12 cellular contexts compared by ENCODE assay signal in genomic region chr2:74850816-74851566, GRCh38. TPM values are rescaled to one million over a fixed set of nuclear protein-coding genes. Genes with fewer than 3 reads are reported as not detected.
DNase-seq lines count a peak whose midpoint lies in the region; ATAC-seq and TF ChIP-seq lines count a peak whose summit lies in the region.
"Had no signal": no experiment of that assay in that cellular context is flagged by ENCODE, and none has a peak within 500 bp of the region (broad histone marks: within the 10 kb centered on the region; RNA-seq: fewer than 3 reads in every experiment).

No MANE protein-coding gene starts in this region.

- no peaks in the 10 kb centered on the region for H3K9me3 Mint-ChIP-seq in T-helper 1 cell treated with Interleukin-12 subunit alpha and Interleukin-12 subunit beta and Interleukin-4 antibody, amounts not matched to agents 30 μg/mL and 1 μg/mL, for 36 hours
- H3K9me3 Mint-ChIP-seq in stimulated activated effector memory CD8-positive, alpha-beta T cell treated with anti-CD3 and anti-CD28 coated beads, Interleukin-12 subunit alpha, Interleukin-12 subunit beta, amount 100 ng/mL, for 72 hours, result no peaks in the 10 kb centered on the region

- H3K27ac ChIP-seq in PC-9, result peak overlapping the region; percentile 83

- H3K4me2 ChIP-seq in PC-9, result peak overlapping the region; percentile 72

- TSS peak; percentile 33 for BruUV-seq in PC-9 (replicated peaks; lab: Mats Ljungman, UMichigan)

- peaks cover 50% of the 10 kb centered on the region for H3K4me1 Mint-ChIP-seq in T-helper 1 cell treated with Interleukin-12 subunit alpha and Interleukin-12 subunit beta and Interleukin-4 antibody, amounts not matched to agents 30 μg/mL and 1 μg/mL, for 36 hours (ENCODE audit: low read depth)
- peaks cover 39% of the 10 kb centered on the region for H3K4me1 Mint-ChIP-seq in stimulated activated effector memory CD8-positive, alpha-beta T cell treated with anti-CD3 and anti-CD28 coated beads, Interleukin-12 subunit alpha, Interleukin-12 subunit beta, amount 100 ng/mL, for 72 hours

- H3K27me3 Mint-ChIP-seq in T-helper 1 cell treated with Interleukin-12 subunit alpha and Interleukin-12 subunit beta and Interleukin-4 antibody, amounts not matched to agents 30 μg/mL and 1 μg/mL, for 36 hours (ENCODE audit: low read depth), result no peaks in the 10 kb centered on the region

- H3K36me3 ChIP-seq in PC-9 (ENCODE audit: low read depth), result peaks cover 15% of the 10 kb centered on the region; the same call in 1 of the 2 replicates

- H3K9me3 ChIP-seq in PC-9 (ENCODE audit: insufficient read depth, low read depth), result no peaks in the 10 kb centered on the region

- DNase-seq in T-helper 1 cell (no peak), PC-9 (peak; percentile 64 to 95), fibroblast of the aortic adventitia (ENCODE audit: low read depth) (peak; percentile 44)
- DNase-seq in stimulated activated effector memory CD8-positive, alpha-beta T cell treated with anti-CD3 and anti-CD28 coated beads, Interleukin-12 subunit alpha, Interleukin-12 subunit beta, amount 100 ng/mL, for 72 hours (ENCODE audit: low spot score in 2 of 2), result no peak
- no peak for DNase-seq in stimulated activated CD4-positive, alpha-beta T cell treated with anti-CD3 and anti-CD28 coated beads, Interleukin-2, amount 100 ng/mL, for 24 hours
- DNase-seq: GF-D8, KBM-7, left cardiac atrium, NCI-H524 treated with DMSO at 0.1 percent for 48 hours had no signal

- CTCF ChIA-PET in PC-9 (lab: Charles Lee), result no interaction called here

- H4K20me1 ChIP-seq in PC-9 (ENCODE audit: insufficient read depth), result no peaks in the 10 kb centered on the region

- H3F3A ChIP-seq in PC-9 (ENCODE audit: insufficient read depth, low read depth), result peaks cover 55% of the 10 kb centered on the region

- peaks cover 11% of the 10 kb centered on the region for H3K36me3 Mint-ChIP-seq in T-helper 1 cell treated with Interleukin-12 subunit alpha and Interleukin-12 subunit beta and Interleukin-4 antibody, amounts not matched to agents 30 μg/mL and 1 μg/mL, for 36 hours (ENCODE audit: low read depth)
- peaks cover 41% of the 10 kb centered on the region for H3K36me3 Mint-ChIP-seq in stimulated activated effector memory CD8-positive, alpha-beta T cell treated with anti-CD3 and anti-CD28 coated beads, Interleukin-12 subunit alpha, Interleukin-12 subunit beta, amount 100 ng/mL, for 72 hours

- peak overlapping the region; percentile 11; the same call in 1 of the 2 replicates for H3K4me3 ChIP-seq in PC-9
- no peak overlapping the region for H3K4me3 ChIP-seq in fibroblast of the aortic adventitia (ENCODE audit: low read depth, low read length)

- intact Hi-C loops in PC-9 (cut with micrococcal nuclease; ENCODE audit: unreplicated experiment), result loop anchor here (2.0 kb wide), 1 partner anchor 16 kb away; the partner anchor contains the start of gene HK2

- no peak for TF ChIP-seq CTCF in PC-9 (conservative IDR thresholded peaks at IDR 0.05)
- TF ChIP-seq CTCF in fibroblast of the aortic adventitia (IDR thresholded peaks at IDR 0.05; ENCODE audit: insufficient read depth, low read length), result no peak

- no peak overlapping the region for H3K4me3 Mint-ChIP-seq in T-helper 1 cell treated with Interleukin-12 subunit alpha and Interleukin-12 subunit beta and Interleukin-4 antibody, amounts not matched to agents 30 μg/mL and 1 μg/mL, for 36 hours
- no peak overlapping the region for H3K4me3 Mint-ChIP-seq in stimulated activated effector memory CD8-positive, alpha-beta T cell treated with anti-CD3 and anti-CD28 coated beads, Interleukin-12 subunit alpha, Interleukin-12 subunit beta, amount 100 ng/mL, for 72 hours

- peak overlapping the region; percentile 45 for H3K27ac Mint-ChIP-seq in T-helper 1 cell treated with Interleukin-12 subunit alpha and Interleukin-12 subunit beta and Interleukin-4 antibody, amounts not matched to agents 30 μg/mL and 1 μg/mL, for 36 hours
- peak overlapping the region; percentile 49 for H3K27ac Mint-ChIP-seq in stimulated activated effector memory CD8-positive, alpha-beta T cell treated with anti-CD3 and anti-CD28 coated beads, Interleukin-12 subunit alpha, Interleukin-12 subunit beta, amount 100 ng/mL, for 72 hours

- peaks cover 82% of the 10 kb centered on the region for H3K79me2 ChIP-seq in PC-9 (ENCODE audit: low read depth)

- no peak for ATAC-seq in stimulated activated effector memory CD8-positive, alpha-beta T cell treated with anti-CD3 and anti-CD28 coated beads, Interleukin-12 subunit alpha, Interleukin-12 subunit beta, amount 100 ng/mL, for 72 hours
- ATAC-seq in GM21360 (IDR thresholded peaks at IDR 0.05; ENCODE audit: unreplicated experiment), result no peak
- no peak for ATAC-seq in GM21717 (IDR thresholded peaks at IDR 0.05; ENCODE audit: unreplicated experiment)
- ATAC-seq: left cardiac atrium had no signal

- H3K4me1 ChIP-seq in PC-9 (replicated peaks; ENCODE audit: insufficient read depth), result peaks cover 82% of the 10 kb centered on the region

- H2AFZ ChIP-seq in PC-9, result no peak overlapping the region

- H3K27me3 ChIP-seq in PC-9 (ENCODE audit: insufficient read depth, low read depth), result no peaks in the 10 kb centered on the region

- POLR2A ChIA-PET in PC-9 (lab: Charles Lee; ENCODE audit: unreplicated experiment), result no interaction called here

- H3K9me2 ChIP-seq in PC-9 (ENCODE audit: insufficient read depth), result no peaks in the 10 kb centered on the region

RNA-seq across cellular contexts. Expression of gene HK2, which starts 17.1 kb away (rescaled TPM):
- 7.8 and 13.5 TPM in 2 replicates for total RNA-seq in PC-9 (2021)
- 20.0 and 35.4 TPM in 2 replicates for total RNA-seq in fibroblast of the aortic adventitia (ENCODE audit: low replicate concordance)

Comparison
In these comparisons a context has a peak if more than half of its experiments do, and no peak if none do; other contexts are left out.
1. DNase-seq: peak in PC-9 (2 of 2) and fibroblast of the aortic adventitia (single experiment); none in T-helper 1 cell (0 of 5), stimulated activated effector memory CD8-positive, alpha-beta T cell treated with anti-CD3 and anti-CD28 coated beads, Interleukin-12 subunit alpha, Interleukin-12 subunit beta, amount 100 ng/mL, for 72 hours (0 of 2) and stimulated activated CD4-positive, alpha-beta T cell treated with anti-CD3 and anti-CD28 coated beads, Interleukin-2, amount 100 ng/mL, for 24 hours (0 of 2).